1 cellular context compared by ENCODE assay signal in the genomic region with DNA sequence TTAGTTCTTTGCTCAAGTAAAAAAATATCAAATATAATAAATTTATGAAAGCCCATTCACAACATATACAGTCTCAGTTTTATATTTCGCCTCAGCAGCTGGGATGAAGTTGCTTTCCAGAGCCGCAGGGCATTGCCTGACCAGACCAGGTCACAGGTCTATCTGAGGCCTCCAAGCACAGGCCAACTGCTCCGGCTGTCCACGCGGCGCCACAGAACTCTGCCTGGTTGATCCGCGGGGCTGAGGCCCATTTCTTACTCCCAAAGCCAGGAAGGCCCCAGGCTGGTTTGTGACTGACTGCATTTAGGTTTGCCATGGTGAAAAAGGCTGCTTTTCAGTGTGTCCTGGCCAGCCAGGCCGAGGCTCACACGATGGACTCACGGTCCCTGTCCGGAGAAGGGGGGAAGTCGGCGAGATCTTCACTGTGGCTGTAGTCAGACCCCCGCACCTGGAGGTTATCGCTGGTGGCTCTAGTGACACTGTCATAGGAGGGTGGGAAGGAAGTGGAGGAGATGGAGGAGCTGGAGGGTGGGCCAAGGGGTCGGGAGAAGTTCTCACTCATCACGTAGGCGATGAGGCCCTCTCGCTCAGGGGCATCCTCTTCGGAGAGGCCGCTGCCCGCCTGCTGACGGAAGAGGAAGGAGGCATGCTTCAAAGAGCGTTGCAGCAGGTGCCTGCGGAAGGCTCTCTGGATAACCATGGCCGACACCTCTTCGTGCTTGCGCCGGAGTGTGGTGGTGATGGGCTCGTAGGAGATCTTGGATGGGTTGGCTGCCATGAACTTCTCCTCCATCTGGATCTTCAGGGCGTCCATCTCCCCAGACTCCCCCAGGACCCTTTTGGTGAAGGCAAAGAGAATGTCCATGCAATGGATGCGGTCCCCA.
TF ChIP-seq lines count a peak whose summit lies in the region.

No MANE protein-coding gene starts in this region.

TF ChIP-seq in K562, 482 proteins besides CTCF, POLR2A, EP300 and RAD21 (continued from another document):
- TF ChIP-seq, protein P1, sequence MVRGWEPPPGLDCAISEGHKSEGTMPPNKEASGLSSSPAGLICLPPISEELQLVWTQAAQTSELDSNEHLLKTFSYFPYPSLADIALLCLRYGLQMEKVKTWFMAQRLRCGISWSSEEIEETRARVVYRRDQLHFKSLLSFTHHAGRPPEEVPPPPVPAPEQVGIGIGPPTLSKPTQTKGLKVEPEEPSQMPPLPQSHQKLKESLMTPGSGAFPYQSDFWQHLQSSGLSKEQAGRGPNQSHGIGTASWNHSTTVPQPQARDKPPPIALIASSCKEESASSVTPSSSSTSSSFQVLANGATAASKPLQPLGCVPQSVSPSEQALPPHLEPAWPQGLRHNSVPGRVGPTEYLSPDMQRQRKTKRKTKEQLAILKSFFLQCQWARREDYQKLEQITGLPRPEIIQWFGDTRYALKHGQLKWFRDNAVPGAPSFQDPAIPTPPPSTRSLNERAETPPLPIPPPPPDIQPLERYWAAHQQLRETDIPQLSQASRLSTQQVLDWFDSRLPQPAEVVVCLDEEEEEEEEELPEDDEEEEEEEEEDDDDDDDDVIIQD (CRISPR knock-in tag; IDR thresholded peaks at IDR 0.05), result no peak
- TF ChIP-seq PHF21A (IDR thresholded peaks at IDR 0.05; ENCODE audit: borderline replicate concordance, low read depth) (no peak), DDX20 (tag; IDR thresholded peaks at IDR 0.05; ENCODE audit: low read depth) (no peak), TCF7L2 (IDR thresholded peaks at IDR 0.05; ENCODE audit: low read depth, low read length) (no peak), CTCFL (IDR thresholded peaks at IDR 0.05; ENCODE audit: borderline replicate concordance, insufficient read depth, low read depth, low read length, poor library complexity, severe bottlenecking) (no peak), KAT8 (IDR thresholded peaks at IDR 0.05; ENCODE audit: low read depth) (no peak), XRCC3 (IDR thresholded peaks at IDR 0.05) (no peak), ZNF398 (CRISPR knock-in tag; IDR thresholded peaks at IDR 0.05) (no peak), GABPA (tag; conservative IDR thresholded peaks at IDR 0.05; ENCODE audit: low read depth) (no peak), MYC (IDR thresholded peaks at IDR 0.05; ENCODE audit: low read depth, low read length) (no peak), MYC (CRISPR knock-in tag; IDR thresholded peaks at IDR 0.05; ENCODE audit: borderline replicate concordance, low read depth) (no peak), NCOA6 (IDR thresholded peaks at IDR 0.05) (no peak)
TF ChIP-seq in K562: peak in this region for 0.
